8 cellular contexts compared by ENCODE assay signal in the genomic region with DNA sequence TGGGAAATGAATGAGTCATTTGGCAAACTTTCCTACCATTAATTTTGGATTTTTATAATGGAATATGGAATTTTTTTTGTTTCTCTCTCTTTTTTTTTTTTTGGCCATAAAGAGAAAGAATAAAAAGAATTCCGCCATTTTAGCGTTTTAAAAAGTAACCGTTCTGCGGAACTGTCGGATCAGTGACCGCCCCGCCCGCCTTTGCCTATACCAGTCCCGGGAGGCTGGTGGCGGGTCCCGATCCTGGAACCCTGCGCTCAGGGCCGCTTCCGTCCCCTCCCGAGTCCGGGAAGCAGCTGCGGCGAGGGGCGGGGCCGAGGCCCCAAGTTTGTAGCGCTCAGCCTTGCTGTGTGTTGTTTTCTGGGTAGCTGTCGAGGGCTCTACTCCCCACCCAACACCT. TPM values are rescaled to one million over a fixed set of nuclear protein-coding genes. Genes with fewer than 3 reads are reported as not detected.
DNase-seq lines count a peak whose midpoint lies in the region; ATAC-seq lines count a peak whose summit lies in the region.

No MANE protein-coding gene starts in this region.

- peak overlapping the region; percentile 61 for H3K4me3 Mint-ChIP-seq in activated naive CD8-positive, alpha-beta T cell treated with anti-CD3 and anti-CD28 coated beads, Interleukin-2, amount 10 ng/mL, durations not matched to agents 7 days and 5 days
- H3K4me3 Mint-ChIP-seq in stimulated activated naive CD8-positive, alpha-beta T cell treated with anti-CD3 and anti-CD28 coated beads, Interleukin-15, amount 100 ng/mL, for 72 hours = peak overlapping the region; percentile 69 to 71

- POLR2A ChIA-PET in activated naive CD8-positive, alpha-beta T cell treated with anti-CD3 and anti-CD28 coated beads, Interleukin-2, amount 10 ng/mL, durations not matched to agents 7 days and 5 days (lab: Charles Lee) = interaction anchor here (0.6 kb wide), 1 partner anchor 47 kb away, joined by 3 read pairs; no protein-coding TSS in a partner anchor

- H3K27me3 Mint-ChIP-seq in activated naive CD8-positive, alpha-beta T cell treated with anti-CD3 and anti-CD28 coated beads, Interleukin-2, amount 10 ng/mL, durations not matched to agents 7 days and 5 days = peaks cover 50% of the 10 kb centered on the region
- H3K27me3 Mint-ChIP-seq in stimulated activated naive CD8-positive, alpha-beta T cell treated with anti-CD3 and anti-CD28 coated beads, Interleukin-15, amount 100 ng/mL, for 72 hours = peaks cover 52% of the 10 kb centered on the region

- ATAC-seq in activated naive CD8-positive, alpha-beta T cell treated with anti-CD3 and anti-CD28 coated beads, Interleukin-2, amount 10 ng/mL, durations not matched to agents 7 days and 5 days (ENCODE audit: low read depth) = peak; percentile 35
- ATAC-seq in stimulated activated naive CD8-positive, alpha-beta T cell treated with anti-CD3 and anti-CD28 coated beads, Interleukin-15, amount 100 ng/mL, for 72 hours = no peak
- ATAC-seq in HG02973 (IDR thresholded peaks at IDR 0.05; ENCODE audit: unreplicated experiment) = no peak

- DNase-seq in NCI-H2227 (lab: John Stamatoyannopoulos, UW; ENCODE audit: unreplicated experiment) (peak; percentile 40), NCI-H2227 treated with DMSO at 0.1 percent for 48 hours (lab: John Stamatoyannopoulos, UW) (no peak), iPS-NIHi7 (ENCODE audit: extremely low spot score) (peak; percentile 34), NCI-H345 treated with DMSO at 0.1 percent for 48 hours (lab: John Stamatoyannopoulos, UW; ENCODE audit: unreplicated experiment) (no peak)
- DNase-seq in activated naive CD8-positive, alpha-beta T cell treated with anti-CD3 and anti-CD28 coated beads, Interleukin-2, amount 10 ng/mL, durations not matched to agents 7 days and 5 days = no peak
- no peak for DNase-seq in stimulated activated naive CD8-positive, alpha-beta T cell treated with anti-CD3 and anti-CD28 coated beads, Interleukin-15, amount 100 ng/mL, for 72 hours
- DNase-seq in activated CD4-positive, CD25-positive, alpha-beta regulatory T cell treated with anti-CD3 and anti-CD28 coated beads, Interleukin-2, amount 50 U/mL, for 72 hours = no peak

- H3K27ac Mint-ChIP-seq in activated naive CD8-positive, alpha-beta T cell treated with anti-CD3 and anti-CD28 coated beads, Interleukin-2, amount 10 ng/mL, durations not matched to agents 7 days and 5 days = no peak overlapping the region
- no peak overlapping the region for H3K27ac Mint-ChIP-seq in stimulated activated naive CD8-positive, alpha-beta T cell treated with anti-CD3 and anti-CD28 coated beads, Interleukin-15, amount 100 ng/mL, for 72 hours

- peaks cover 3% of the 10 kb centered on the region for H3K4me1 Mint-ChIP-seq in activated naive CD8-positive, alpha-beta T cell treated with anti-CD3 and anti-CD28 coated beads, Interleukin-2, amount 10 ng/mL, durations not matched to agents 7 days and 5 days
- H3K4me1 Mint-ChIP-seq in stimulated activated naive CD8-positive, alpha-beta T cell treated with anti-CD3 and anti-CD28 coated beads, Interleukin-15, amount 100 ng/mL, for 72 hours = peaks cover 17% of the 10 kb centered on the region

- H3K9me3 Mint-ChIP-seq in activated naive CD8-positive, alpha-beta T cell treated with anti-CD3 and anti-CD28 coated beads, Interleukin-2, amount 10 ng/mL, durations not matched to agents 7 days and 5 days = no peaks in the 10 kb centered on the region
- no peaks in the 10 kb centered on the region for H3K9me3 Mint-ChIP-seq in stimulated activated naive CD8-positive, alpha-beta T cell treated with anti-CD3 and anti-CD28 coated beads, Interleukin-15, amount 100 ng/mL, for 72 hours

- no peaks in the 10 kb centered on the region for H3K36me3 Mint-ChIP-seq in activated naive CD8-positive, alpha-beta T cell treated with anti-CD3 and anti-CD28 coated beads, Interleukin-2, amount 10 ng/mL, durations not matched to agents 7 days and 5 days

RNA-seq across cellular contexts. Expression of a gene that starts 0.6 kb away (rescaled TPM):
- 10 to 100 TPM; 10.6 to 13.7 TPM for total RNA-seq in activated naive CD8-positive, alpha-beta T cell treated with anti-CD3 and anti-CD28 coated beads, Interleukin-2, amount 10 ng/mL, durations not matched to agents 7 days and 5 days

RNA-seq across cellular contexts. Expression of a gene that starts 50.4 kb away (rescaled TPM):
- total RNA-seq in activated naive CD8-positive, alpha-beta T cell treated with anti-CD3 and anti-CD28 coated beads, Interleukin-2, amount 10 ng/mL, durations not matched to agents 7 days and 5 days = 100 to 1,000 TPM; 129 to 137 TPM

RNA-seq across cellular contexts. Expression of a gene that starts 50.7 kb away (rescaled TPM):
- under 1 TPM; 0.48 to 0.53 TPM for total RNA-seq in activated naive CD8-positive, alpha-beta T cell treated with anti-CD3 and anti-CD28 coated beads, Interleukin-2, amount 10 ng/mL, durations not matched to agents 7 days and 5 days

Comparison
In these comparisons a context has a peak if more than half of its experiments do, and no peak if none do; other contexts are left out.
1. DNase-seq: peak in NCI-H2227 (single experiment) and iPS-NIHi7 (single experiment); none in NCI-H2227 treated with DMSO at 0.1 percent for 48 hours (single experiment), activated naive CD8-positive, alpha-beta T cell treated with anti-CD3 and anti-CD28 coated beads, Interleukin-2, amount 10 ng/mL, durations not matched to agents 7 days and 5 days (single experiment), stimulated activated naive CD8-positive, alpha-beta T cell treated with anti-CD3 and anti-CD28 coated beads, Interleukin-15, amount 100 ng/mL, for 72 hours (0 of 2), activated CD4-positive, CD25-positive, alpha-beta regulatory T cell treated with anti-CD3 and anti-CD28 coated beads, Interleukin-2, amount 50 U/mL, for 72 hours (single experiment) and NCI-H345 treated with DMSO at 0.1 percent for 48 hours (single experiment).